18 cellular contexts compared by ENCODE assay signal in genomic region chr12:1471224-1471623, GRCh38.
A peak's percentile ranks its signal among the peaks of the same experiment; 100 is the strongest.
DNase-seq lines count a peak whose midpoint lies in the region; ATAC-seq and TF ChIP-seq lines count a peak whose summit lies in the region.
"Had no signal": no experiment of that assay in that cellular context is flagged by ENCODE, and none has a peak within 500 bp of the region (broad histone marks: within the 10 kb centered on the region; RNA-seq: fewer than 3 reads in every experiment).

No MANE protein-coding gene starts in this region.

- peaks cover 12% of the 10 kb centered on the region for H3F3A ChIP-seq in PC-3 (ENCODE audit: low read length, unreplicated experiment)

- H4K91ac ChIP-seq in trophoblast cell (ENCODE audit: low read depth, low read length), result no peak overlapping the region

- H2BK5ac ChIP-seq in trophoblast cell (ENCODE audit: low read depth, low read length, poor library complexity), result no peak overlapping the region

- H2AK5ac ChIP-seq in trophoblast cell (ENCODE audit: low read length), result no peak overlapping the region

- no TSS peak for BruUV-seq in PC-3 (replicated peaks; lab: Mats Ljungman, UMichigan)

- H3K4ac ChIP-seq in trophoblast cell (ENCODE audit: low read depth, low read length), result no peak overlapping the region

- DNase-seq in NCI-H1092 (lab: John Stamatoyannopoulos, UW) (peak; percentile 33), PC-3 (peak; percentile 15), choroid plexus epithelial cell (ENCODE audit: low read depth) (peak; percentile 28), tibial artery (no peak), trophoblast cell (no peak), caudate nucleus (lab: John Stamatoyannopoulos, UW) (no peak)
- DNase-seq: Calu3; CD4-positive, alpha-beta memory T cell; HCEC 1CT; NCI-H1417 treated with DMSO at 0.1 percent for 48 hours; NCI-H187; NCI-H2107; NCI-H524; NK-92 treated with Interleukin-12 subunit alpha and Interleukin-12 subunit beta, amount 100 ng/mL, for 24 hours; Peyer's patch had no signal

- peaks cover 2% of the 10 kb centered on the region for H3K79me1 ChIP-seq in trophoblast cell (ENCODE audit: low read length)

- H3K27me3 ChIP-seq in PC-3 (ENCODE audit: low read length) (no peaks in the 10 kb centered on the region), tibial artery (no peaks in the 10 kb centered on the region), trophoblast cell (ENCODE audit: insufficient read depth, low read length) (no peaks in the 10 kb centered on the region)
- H3K27me3 ChIP-seq: BLaER1 treated with 17β-estradiol and CSF1 and Interleukin-3, amounts not matched to agents 10 nM and 100 nM; Peyer's patch had no signal

- no peak overlapping the region for H4K8ac ChIP-seq in trophoblast cell (ENCODE audit: low read depth, low read length)

- H4K20me1 ChIP-seq in PC-3 (ENCODE audit: low read length), result no peaks in the 10 kb centered on the region

- no peak overlapping the region for H3K14ac ChIP-seq in trophoblast cell (ENCODE audit: low read length)

- H3K9ac ChIP-seq in PC-3 (ENCODE audit: low read length), result no peak overlapping the region
- no peak overlapping the region for H3K9ac ChIP-seq in trophoblast cell (ENCODE audit: low read length)
- H3K9ac ChIP-seq: BLaER1 treated with 17β-estradiol and CSF1 and Interleukin-3, amounts not matched to agents 10 nM and 100 nM had no signal

- H3K79me2 ChIP-seq in PC-3 (ENCODE audit: low read length), result no peaks in the 10 kb centered on the region
- no peaks in the 10 kb centered on the region for H3K79me2 ChIP-seq in trophoblast cell (ENCODE audit: control insufficient read depth, insufficient read depth, low read length, poor library complexity)

- POLR2A ChIA-PET in PC-3 (lab: Charles Lee; ENCODE audit: unreplicated experiment), result no interaction called here

- no peak for ATAC-seq in PC-3
- no peak for ATAC-seq in HG03439 (IDR thresholded peaks at IDR 0.05; ENCODE audit: unreplicated experiment)
- ATAC-seq: GM23338 had no signal

- no peak overlapping the region for H2BK12ac ChIP-seq in trophoblast cell (ENCODE audit: low read length)

- no peak overlapping the region for H4K12ac ChIP-seq in trophoblast cell (ENCODE audit: low read depth, low read length)

- H3K4me3 ChIP-seq in PC-3 (ENCODE audit: low read length) (no peak overlapping the region), choroid plexus epithelial cell (ENCODE audit: low read depth, low read length) (no peak overlapping the region), tibial artery (no peak overlapping the region), trophoblast cell (ENCODE audit: low read depth, low read length) (no peak overlapping the region)
- H3K4me3 ChIP-seq: BLaER1 treated with 17β-estradiol and CSF1 and Interleukin-3, amounts not matched to agents 10 nM and 100 nM; GM23338; Peyer's patch had no signal

- no peaks in the 10 kb centered on the region for H3K9me3 ChIP-seq in PC-3 (ENCODE audit: low read length)
- H3K9me3 ChIP-seq in tibial artery, result no peaks in the 10 kb centered on the region
- H3K9me3 ChIP-seq in trophoblast cell (ENCODE audit: insufficient read depth, low read depth, low read length), result no peaks in the 10 kb centered on the region
- H3K9me3 ChIP-seq: BLaER1 treated with 17β-estradiol and CSF1 and Interleukin-3, amounts not matched to agents 10 nM and 100 nM; Peyer's patch had no signal

- H3K4me1 ChIP-seq in PC-3 (ENCODE audit: insufficient read depth, low read length), result peaks cover 31% of the 10 kb centered on the region
- H3K4me1 ChIP-seq in tibial artery, result peaks cover 0 to 85% (median 58%) of the 10 kb centered on the region in 4 donors
- H3K4me1 ChIP-seq in trophoblast cell (ENCODE audit: control insufficient read depth in 1 of 2, insufficient read depth in 2 of 2, low read length in 2 of 2), result peaks cover 4 to 11% of the 10 kb centered on the region in 2 experiments

- H3K27ac ChIP-seq in PC-3 (ENCODE audit: low read length) (no peak overlapping the region), tibial artery (peak overlapping the region; percentile 56 to 67), trophoblast cell (ENCODE audit: low read depth, low read length) (no peak overlapping the region), caudate nucleus (ENCODE audit: low read depth, low read length) (no peak overlapping the region)
- H3K27ac ChIP-seq: BLaER1 treated with 17β-estradiol and CSF1 and Interleukin-3, amounts not matched to agents 10 nM and 100 nM; Peyer's patch had no signal

- H3K23ac ChIP-seq in trophoblast cell (ENCODE audit: low read length), result no peak overlapping the region

- WGBS in trophoblast cell (ENCODE audit: extremely low coverage, insufficient coverage, insufficient read length), result no CpG with 5 or more reads among the region's 6 CpGs

- no peak overlapping the region for H3K4me2 ChIP-seq in PC-3 (ENCODE audit: low read length)
- H3K4me2 ChIP-seq in trophoblast cell (ENCODE audit: low read length), result no peak overlapping the region
- H3K4me2 ChIP-seq: GM23338 had no signal

- no peaks in the 10 kb centered on the region for H3K36me3 ChIP-seq in PC-3 (ENCODE audit: low read depth, low read length)
- H3K36me3 ChIP-seq in tibial artery, result no peaks in the 10 kb centered on the region
- peaks cover 0 to 2% of the 10 kb centered on the region in 2 experiments for H3K36me3 ChIP-seq in trophoblast cell (ENCODE audit: control insufficient read depth in 1 of 2, insufficient read depth in 2 of 2, low read length in 2 of 2)
- H3K36me3 ChIP-seq: Peyer's patch had no signal

- TF ChIP-seq CTCF in PC-3 (conservative IDR thresholded peaks at IDR 0.05; ENCODE audit: low read depth, low read length) (no peak), choroid plexus epithelial cell (conservative IDR thresholded peaks at IDR 0.05; ENCODE audit: low read depth, low read length) (no peak), tibial artery (IDR thresholded peaks at IDR 0.05) (no peak)

- no peaks in the 10 kb centered on the region for H3K9me2 ChIP-seq in PC-3 (replicated peaks; ENCODE audit: low read length)

- no peak overlapping the region for H2AFZ ChIP-seq in PC-3 (ENCODE audit: low read length)
- H2AFZ ChIP-seq in trophoblast cell (ENCODE audit: insufficient read depth, low read length, poor library complexity), result no peak overlapping the region
- H2AFZ ChIP-seq: GM23338 had no signal

- no peak overlapping the region for H2BK120ac ChIP-seq in trophoblast cell (ENCODE audit: insufficient read depth, low read length, poor library complexity)

- intact Hi-C loops in PC-3 (cut with micrococcal nuclease), result loop anchor here (5.0 to 10.0 kb wide), 3 partner anchors 74 to 354 kb away; no protein-coding TSS in a partner anchor
- intact Hi-C loops in tibial artery (cut with DNase I; ENCODE audit: low total_unique reads), result no loop called here

- CTCF ChIA-PET in PC-3 (lab: Charles Lee), result no interaction called here

- H3K18ac ChIP-seq in trophoblast cell (ENCODE audit: low read length), result no peak overlapping the region

Comparison
In these comparisons a context has a peak if more than half of its experiments do, and no peak if none do; other contexts are left out.
1. DNase-seq: peak in NCI-H1092 (single experiment), PC-3 (single experiment) and choroid plexus epithelial cell (single experiment); none in tibial artery (0 of 2), trophoblast cell (0 of 2) and caudate nucleus (0 of 61).
2. H3K27ac ChIP-seq: peak in tibial artery (2 of 2); none in PC-3 (single experiment), trophoblast cell (single experiment) and caudate nucleus (single experiment).